In genomic region chr20:53693265-53693871, GRCh38 we compare ENCODE assay signal across 13 cellular contexts.
DNase-seq lines count a peak whose midpoint lies in the region; ATAC-seq, FAIRE-seq and TF ChIP-seq lines count a peak whose summit lies in the region.
"Had no signal": no experiment of that assay in that cellular context is flagged by ENCODE, and none has a peak within 500 bp of the region (broad histone marks: within the 10 kb centered on the region; RNA-seq: fewer than 3 reads in every experiment).

No MANE protein-coding gene starts in this region.

- H3K36me3 ChIP-seq in GM12878 (ENCODE audit: control insufficient read depth in 2 of 2, insufficient read depth in 2 of 2, low read length in 1 of 2) (no peaks in the 10 kb centered on the region), testis (ENCODE audit: low read depth, missing control alignments) (no peaks in the 10 kb centered on the region)
- H3K36me3 ChIP-seq: ovary, uterus had no signal

- POLR2A ChIA-PET in GM12878 (lab: Charles Lee) = interaction anchor here (0.7 to 2.0 kb wide), 3 partner anchors 10 to 13 kb away, joined by 3 to 4 read pairs (median 4); no protein-coding TSS in a partner anchor

- CTCF ChIA-PET in GM12878 (lab: Yijun Ruan, JAX) = no interaction called here

- no peak for TF ChIP-seq RAD21 in GM12878 (IDR thresholded peaks at IDR 0.05; ENCODE audit: insufficient read depth, low read depth, low read length)

- H3K9me3 Mint-ChIP-seq in activated T-cell treated with anti-CD3 and anti-CD28 coated beads, Interleukin-2, amount 50 U/mL, for 24 hours = no peaks in the 10 kb centered on the region

- no peaks in the 10 kb centered on the region for H4K20me1 ChIP-seq in GM12878 (ENCODE audit: control insufficient read depth, insufficient read depth)

- TF ChIP-seq POLR2A in GM12878 (IDR thresholded peaks at IDR 0.05; ENCODE audit: low read depth, low read length) (no peak), testis (IDR thresholded peaks at IDR 0.05) (no peak)

- 88% methylated on average over 17 of the region's 17 CpGs for WGBS in GM12878 (ENCODE audit: insufficient coverage, insufficient replicate concordance, low lambda C conversion rate, missing lambda C conversion rate)
- 86 to 88% methylated on average over 17 of the region's 17 CpGs for WGBS in testis, 2 donors

- no peaks in the 10 kb centered on the region for H3K27me3 Mint-ChIP-seq in activated T-cell treated with anti-CD3 and anti-CD28 coated beads, Interleukin-2, amount 50 U/mL, for 24 hours

- H3K27ac ChIP-seq in GM12878 (ENCODE audit: control insufficient read depth, insufficient read depth) (no peak overlapping the region; the same call in 1 of the 2 replicates), testis (no peak overlapping the region)
- H3K27ac ChIP-seq: ovary, SK-N-MC, uterus had no signal

- H3K27me3 ChIP-seq in GM12878 (replicated peaks in 1 of 2; ENCODE audit: control insufficient read depth in 2 of 2, insufficient read depth in 2 of 2, low read length in 1 of 2) (no peaks in the 10 kb centered on the region), testis (no peaks in the 10 kb centered on the region)
- H3K27me3 ChIP-seq: ovary, uterus had no signal

- peak overlapping the region; percentile 44 for H3K27ac Mint-ChIP-seq in activated T-cell treated with anti-CD3 and anti-CD28 coated beads, Interleukin-2, amount 50 U/mL, for 24 hours

- FAIRE-seq in GM12878 (lab: Jason Lieb, UNC) = peak; percentile 69
- FAIRE-seq: colon had no signal

- H3K4me1 ChIP-seq in GM12878 (ENCODE audit: control insufficient read depth, insufficient read depth, low read length) (peaks cover 19% of the 10 kb centered on the region), testis (no peaks in the 10 kb centered on the region)
- H3K4me1 ChIP-seq: uterus had no signal

- TF ChIP-seq EP300 in GM12878 (IDR thresholded peaks at IDR 0.05; ENCODE audit: borderline replicate concordance in 1 of 2, control insufficient read depth in 1 of 2, low read depth in 2 of 2, low read length in 2 of 2) = 0 out of 4 replicates have a peak, but pooled peaks of 1 of the 2 experiments have one; percentile 23

- H3K36me3 Mint-ChIP-seq in activated T-cell treated with anti-CD3 and anti-CD28 coated beads, Interleukin-2, amount 50 U/mL, for 24 hours (ENCODE audit: low read depth) = no peaks in the 10 kb centered on the region

- ATAC-seq in HG03378 (IDR thresholded peaks at IDR 0.05; ENCODE audit: unreplicated experiment) = peak; percentile 45
- ATAC-seq in GM12878 = peak; percentile 80
- ATAC-seq in stimulated activated naive CD8-positive, alpha-beta T cell treated with anti-CD3 and anti-CD28 coated beads, Interleukin-15, Interleukin-2, amounts not matched to agents 100 U/mL and 50 U/mL, for 24 hours = peak; percentile 67
- ATAC-seq: activated CD4-positive, CD25-positive, alpha-beta regulatory T cell treated with anti-CD3 and anti-CD28 coated beads, Interleukin-2, amount 50 U/mL, for 24 hours had no signal

- no peaks in the 10 kb centered on the region for H3K9me3 ChIP-seq in GM12878 (replicated peaks; ENCODE audit: control insufficient read depth, insufficient read depth, low read length)
- H3K9me3 ChIP-seq in testis = no peaks in the 10 kb centered on the region
- H3K9me3 ChIP-seq: ovary, uterus had no signal

- intact Hi-C loops in GM12878 (cut with micrococcal nuclease; ENCODE audit: unreplicated experiment) (no loop called here), testis (cut with DNase I; ENCODE audit: low total_unique reads) (no loop called here)

- H3K79me2 ChIP-seq in GM12878 (ENCODE audit: control insufficient read depth, insufficient read depth, low read length) = no peaks in the 10 kb centered on the region

- H2AFZ ChIP-seq in GM12878 (ENCODE audit: control insufficient read depth, low read depth, low read length) = no peak overlapping the region; the same call in 1 of the 2 replicates

- H3K4me3 Mint-ChIP-seq in activated T-cell treated with anti-CD3 and anti-CD28 coated beads, Interleukin-2, amount 50 U/mL, for 24 hours = peak overlapping the region; percentile 53

- in situ Hi-C loops in GM12878 (cut with MboI) (no loop called here), ACHN (cut with HindIII; ENCODE audit: low pct_ligation_motif_present, low pct_unique_long_range_greater_than_20kb, low sequenced_read_pairs) (no loop called here)

- SMC1A ChIA-PET in GM12878 (lab: Charles Lee; ENCODE audit: uncharacterized antibody, unreplicated experiment) = interaction anchor here (0.5 to 1.7 kb wide), 6 partner anchors 15 to 85 kb away, joined by 3 to 7 read pairs (median 3); no protein-coding TSS in a partner anchor

- H3K4me1 Mint-ChIP-seq in activated T-cell treated with anti-CD3 and anti-CD28 coated beads, Interleukin-2, amount 50 U/mL, for 24 hours (ENCODE audit: low read depth) = peaks cover 28% of the 10 kb centered on the region

- TF ChIP-seq CTCF in GM12878 (IDR thresholded peaks at IDR 0.05 in 2 of 3, conservative IDR thresholded peaks at IDR 0.05 in 1 of 3; ENCODE audit: control insufficient read depth in 2 of 3, extremely low read depth in 1 of 3, insufficient read depth in 1 of 3, low read depth in 3 of 3, low read length in 3 of 3) = no peak
- no peak for TF ChIP-seq CTCF in testis (IDR thresholded peaks at IDR 0.05)

- no peak overlapping the region for H3K9ac ChIP-seq in GM12878 (ENCODE audit: control insufficient read depth, insufficient read depth, low read length)

- H3K4me2 ChIP-seq in GM12878 (ENCODE audit: control insufficient read depth, insufficient read depth) = peak overlapping the region; percentile 3; the same call in 1 of the 2 replicates

- no TSS peak for BruUV-seq in GM12878 (replicated peaks; lab: Mats Ljungman, UMichigan)

- no peak for DNase-seq in activated T-cell treated with anti-CD3 and anti-CD28 coated beads, Interleukin-2, amount 50 U/mL, for 24 hours
- DNase-seq in activated T-cell treated with anti-CD3 and anti-CD28 coated beads for 4 hours (no peak), GM12878 (ENCODE audit: low read depth, low spot score) (no peak), amniotic stem cell (lab: John Stamatoyannopoulos, UW) (no peak), ACHN (no peak), testis (no peak)
- DNase-seq in stimulated activated naive CD8-positive, alpha-beta T cell treated with anti-CD3 and anti-CD28 coated beads, Interleukin-15, Interleukin-2, amounts not matched to agents 100 U/mL and 50 U/mL, for 24 hours = no peak
- DNase-seq: ovary had no signal

- H3K4me3 ChIP-seq in GM12878 (peak overlapping the region; percentile 15; the same call in 1 of the 2 replicates), testis (no peak overlapping the region)
- H3K4me3 ChIP-seq: ovary, SK-N-MC, uterus had no signal

- RAD21 ChIA-PET in GM12878 (lab: Charles Lee; ENCODE audit: unreplicated experiment) = no interaction called here

TF ChIP-seq in GM12878, 131 proteins besides CTCF, POLR2A, EP300 and RAD21 (continues in another document):
- TF ChIP-seq, protein P1, sequence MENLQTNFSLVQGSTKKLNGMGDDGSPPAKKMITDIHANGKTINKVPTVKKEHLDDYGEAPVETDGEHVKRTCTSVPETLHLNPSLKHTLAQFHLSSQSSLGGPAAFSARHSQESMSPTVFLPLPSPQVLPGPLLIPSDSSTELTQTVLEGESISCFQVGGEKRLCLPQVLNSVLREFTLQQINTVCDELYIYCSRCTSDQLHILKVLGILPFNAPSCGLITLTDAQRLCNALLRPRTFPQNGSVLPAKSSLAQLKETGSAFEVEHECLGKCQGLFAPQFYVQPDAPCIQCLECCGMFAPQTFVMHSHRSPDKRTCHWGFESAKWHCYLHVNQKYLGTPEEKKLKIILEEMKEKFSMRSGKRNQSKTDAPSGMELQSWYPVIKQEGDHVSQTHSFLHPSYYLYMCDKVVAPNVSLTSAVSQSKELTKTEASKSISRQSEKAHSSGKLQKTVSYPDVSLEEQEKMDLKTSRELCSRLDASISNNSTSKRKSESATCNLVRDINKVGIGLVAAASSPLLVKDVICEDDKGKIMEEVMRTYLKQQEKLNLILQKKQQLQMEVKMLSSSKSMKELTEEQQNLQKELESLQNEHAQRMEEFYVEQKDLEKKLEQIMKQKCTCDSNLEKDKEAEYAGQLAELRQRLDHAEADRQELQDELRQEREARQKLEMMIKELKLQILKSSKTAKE (IDR thresholded peaks at IDR 0.05; ENCODE audit: low read depth, poor library complexity, severe bottlenecking) = peak; percentile 55
- peak in 1 of 2 experiments; percentile 9; a peak in 1 of 4 replicates for TF ChIP-seq BHLHE40 (IDR thresholded peaks at IDR 0.05; ENCODE audit: borderline replicate concordance in 1 of 2, low read depth in 2 of 2, low read length in 1 of 2)
- TF ChIP-seq RFX5 (IDR thresholded peaks at IDR 0.05; ENCODE audit: low read depth, low read length) = no peak
- TF ChIP-seq ZNF217 (IDR thresholded peaks at IDR 0.05) = no peak
- no peak for TF ChIP-seq JUND (IDR thresholded peaks at IDR 0.05; ENCODE audit: low read depth, low read length)
- TF ChIP-seq ZNF207 (IDR thresholded peaks at IDR 0.05; ENCODE audit: borderline replicate concordance) = no peak
- TF ChIP-seq ZNF384 (IDR thresholded peaks at IDR 0.05; ENCODE audit: borderline replicate concordance, low read depth, low read length) = no peak
- TF ChIP-seq GATAD2B (conservative IDR thresholded peaks at IDR 0.05; ENCODE audit: low read depth) = no peak
- TF ChIP-seq NFIC (IDR thresholded peaks at IDR 0.05; ENCODE audit: low read depth, low read length) = peak; percentile 37; the same call in 1 of the 2 replicates
- TF ChIP-seq SMC3 (IDR thresholded peaks at IDR 0.05; ENCODE audit: borderline replicate concordance, low read length) = no peak
- no peak for TF ChIP-seq CEBPB (IDR thresholded peaks at IDR 0.05; ENCODE audit: borderline replicate concordance in 1 of 2, low read depth in 2 of 2, low read length in 2 of 2)
- no peak for TF ChIP-seq BACH1 (IDR thresholded peaks at IDR 0.05; ENCODE audit: borderline replicate concordance)
- TF ChIP-seq POLR2AphosphoS2 (IDR thresholded peaks at IDR 0.05; ENCODE audit: low read depth, low read length) = no peak
- no peak for TF ChIP-seq POLR2AphosphoS5 (IDR thresholded peaks at IDR 0.05; ENCODE audit: low read length)
- no peak for TF ChIP-seq NRF1 (conservative IDR thresholded peaks at IDR 0.05; ENCODE audit: low read depth, low read length)
- TF ChIP-seq, protein P2, sequence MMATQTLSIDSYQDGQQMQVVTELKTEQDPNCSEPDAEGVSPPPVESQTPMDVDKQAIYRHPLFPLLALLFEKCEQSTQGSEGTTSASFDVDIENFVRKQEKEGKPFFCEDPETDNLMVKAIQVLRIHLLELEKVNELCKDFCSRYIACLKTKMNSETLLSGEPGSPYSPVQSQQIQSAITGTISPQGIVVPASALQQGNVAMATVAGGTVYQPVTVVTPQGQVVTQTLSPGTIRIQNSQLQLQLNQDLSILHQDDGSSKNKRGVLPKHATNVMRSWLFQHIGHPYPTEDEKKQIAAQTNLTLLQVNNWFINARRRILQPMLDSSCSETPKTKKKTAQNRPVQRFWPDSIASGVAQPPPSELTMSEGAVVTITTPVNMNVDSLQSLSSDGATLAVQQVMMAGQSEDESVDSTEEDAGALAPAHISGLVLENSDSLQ (IDR thresholded peaks at IDR 0.05) = no peak
- TF ChIP-seq KLF5 (IDR thresholded peaks at IDR 0.05; ENCODE audit: partially characterized antibody) = no peak
